In the genomic region with DNA sequence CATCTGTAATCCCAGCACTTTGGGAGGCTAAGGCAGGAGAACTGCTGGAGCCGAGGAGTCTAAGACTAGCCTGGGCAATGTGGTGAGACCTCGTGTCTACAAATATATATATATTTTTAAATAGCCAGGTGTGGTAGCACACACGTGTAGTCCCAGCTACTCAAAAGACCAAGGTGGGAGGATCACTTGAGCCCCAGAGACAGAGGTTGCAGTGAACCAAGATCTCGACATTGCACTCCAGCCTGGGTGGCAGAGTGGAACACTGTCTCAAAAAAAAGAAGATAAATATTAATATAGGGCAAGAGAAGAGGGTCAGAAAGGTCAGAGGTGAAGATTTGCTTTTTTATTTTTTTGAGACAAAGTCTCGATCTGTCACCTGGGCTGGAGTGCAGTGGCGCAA, we compare ENCODE assay signal across 24 cellular contexts. TPM values are rescaled to one million over a fixed set of nuclear protein-coding genes. Genes with fewer than 3 reads are reported as not detected.
"Had no signal": no experiment of that assay in that cellular context is flagged by ENCODE, and none has a peak within 500 bp of the region (broad histone marks: within the 10 kb centered on the region; RNA-seq: fewer than 3 reads in every experiment).

No MANE protein-coding gene starts in this region.

- H3K27me3 ChIP-seq: ovary, right atrium auricular region, right lobe of liver, suprapubic skin, tibial artery, upper lobe of right lung had no signal

- H3K36me3 Mint-ChIP-seq: mesothelial cell of epicardium; naive B cell; natural killer cell; stimulated activated naive B cell treated with anti-CD40 and anti-IgM and Interleukin-4, amounts not matched to agents 10 μg/mL and 1 μg/mL and 100 μg/mL, for 72 hours had no signal

- ATAC-seq: natural killer cell; right lobe of liver; stimulated activated naive B cell treated with anti-CD40 and anti-IgM and Interleukin-4, amounts not matched to agents 10 μg/mL and 1 μg/mL and 100 μg/mL, for 72 hours; stimulated activated naive CD8-positive, alpha-beta T cell treated with anti-CD3 and anti-CD28 coated beads, Interleukin-15, Interleukin-2, amounts not matched to agents 100 U/mL and 50 U/mL, for 24 hours; upper lobe of right lung had no signal

- H3K4me3 ChIP-seq: left ventricle myocardium inferior, lung, ovary, right atrium auricular region, right lobe of liver, smooth muscle cell, suprapubic skin, thoracic aorta, tibial artery, upper lobe of right lung had no signal

- DNase-seq: islet precursor cell; left ventricle myocardium inferior; mesendoderm; naive B cell; natural killer cell; nephron progenitor cell; ovary; right lobe of liver; stimulated activated CD4-positive, alpha-beta T cell treated with anti-CD3 and anti-CD28 coated beads, Interleukin-1b, Interleukin-23, amount 100 ng/mL, for 48 hours; stimulated activated CD4-positive, alpha-beta T cell treated with anti-CD3 and anti-CD28 coated beads, Interleukin-2, amount 100 ng/mL, for 48 hours; stimulated activated CD4-positive, alpha-beta T cell treated with anti-CD3 and anti-CD28 coated beads, Interleukin-4, amount 100 ng/mL, for 4 hours; stimulated activated CD8-positive, alpha-beta memory T cell treated with anti-CD3 and anti-CD28 coated beads, Interleukin-4, amount 100 ng/mL, for 48 hours; stimulated activated naive B cell treated with anti-CD40 and anti-IgM and Interleukin-4, amounts not matched to agents 10 μg/mL and 1 μg/mL and 100 μg/mL, for 72 hours; stimulated activated naive CD8-positive, alpha-beta T cell treated with anti-CD3 and anti-CD28 coated beads, Interleukin-15, Interleukin-2, amounts not matched to agents 100 U/mL and 50 U/mL, for 24 hours; tibial artery; upper lobe of right lung had no signal

- H3K4me1 Mint-ChIP-seq: nephron progenitor cell had no signal

- H3K4me1 ChIP-seq: right atrium auricular region had no signal

- H3K27me3 Mint-ChIP-seq: naive B cell; progenitor cell of endocrine pancreas; stimulated activated naive B cell treated with anti-CD40 and anti-IgM and Interleukin-4, amounts not matched to agents 10 μg/mL and 1 μg/mL and 100 μg/mL, for 72 hours had no signal

- H3K9me3 Mint-ChIP-seq: mesothelial cell of epicardium; naive B cell; natural killer cell; nephron progenitor cell; stimulated activated naive B cell treated with anti-CD40 and anti-IgM and Interleukin-4, amounts not matched to agents 10 μg/mL and 1 μg/mL and 100 μg/mL, for 72 hours had no signal

- H3K4me2 ChIP-seq: smooth muscle cell had no signal

- H3K27ac Mint-ChIP-seq: mesothelial cell of epicardium; natural killer cell; nephron progenitor cell; progenitor cell of endocrine pancreas; stimulated activated naive B cell treated with anti-CD40 and anti-IgM and Interleukin-4, amounts not matched to agents 10 μg/mL and 1 μg/mL and 100 μg/mL, for 72 hours had no signal

- H3K4me3 Mint-ChIP-seq: mesothelial cell of epicardium; naive B cell; natural killer cell; nephron progenitor cell; stimulated activated naive B cell treated with anti-CD40 and anti-IgM and Interleukin-4, amounts not matched to agents 10 μg/mL and 1 μg/mL and 100 μg/mL, for 72 hours had no signal

- H3K9me3 ChIP-seq: left ventricle myocardium inferior, ovary, right atrium auricular region, right lobe of liver, suprapubic skin, thoracic aorta, tibial artery, upper lobe of right lung had no signal

- H3K36me3 ChIP-seq: left ventricle myocardium inferior, ovary, right atrium auricular region, right lobe of liver, suprapubic skin, thoracic aorta, tibial artery, upper lobe of right lung had no signal

- H3K27ac ChIP-seq: left ventricle myocardium inferior, ovary, right atrium auricular region, right lobe of liver, suprapubic skin, thoracic aorta, tibial artery, upper lobe of right lung had no signal

RNA-seq across cellular contexts. Expression of a gene that starts 40.2 kb away (rescaled TPM):
- total RNA-seq: progenitor cell of endocrine pancreas, suprapubic skin had no signal

RNA-seq across cellular contexts. Expression of a gene that starts 43.2 kb away (rescaled TPM):
- total RNA-seq: progenitor cell of endocrine pancreas, skeletal muscle tissue had no signal
